In genomic region chr1:143799568-143800187, GRCh38 we compare ENCODE assay signal across 8 cellular contexts.
A peak's percentile ranks its signal among the peaks of the same experiment; 100 is the strongest.
DNase-seq lines count a peak whose midpoint lies in the region; ATAC-seq, FAIRE-seq and TF ChIP-seq lines count a peak whose summit lies in the region.
"Not testable (repeated sequence)": the region's sequence is repeated elsewhere in the genome, so short reads cannot be mapped to it uniquely, and the experiment has no call there.

No MANE protein-coding gene starts in this region.

- not testable (repeated sequence) for H3K9ac ChIP-seq in IMR-90 (ENCODE audit: low read depth, low read length)

- not testable (repeated sequence) for H3K9me3 Mint-ChIP-seq in activated CD8-positive, alpha-beta T cell treated with anti-CD3 and anti-CD28 coated beads, Interleukin-2, amount 10 ng/mL, durations not matched to agents 7 days and 5 days (ENCODE audit: insufficient read depth)

- peak; percentile 68 for ATAC-seq in GM19463 (IDR thresholded peaks at IDR 0.05; ENCODE audit: unreplicated experiment)
- peak; percentile 75 for ATAC-seq in HG02870 (IDR thresholded peaks at IDR 0.05; ENCODE audit: unreplicated experiment)
- peak; percentile 88 for ATAC-seq in IMR-90 (ENCODE audit: low read depth)
- peak; percentile 57 for ATAC-seq in activated CD8-positive, alpha-beta T cell treated with anti-CD3 and anti-CD28 coated beads, Interleukin-2, amount 10 ng/mL, durations not matched to agents 7 days and 5 days
- ATAC-seq in gastroesophageal sphincter = peak; percentile 46
- ATAC-seq in mucosa of descending colon = peak; percentile 71
- ATAC-seq in thoracic aorta (ENCODE audit: insufficient number of reproducible peaks, low FRiP score, low read depth) = peak; percentile 60

- intact Hi-C loops in IMR-90 (cut with micrococcal nuclease); mucosa of descending colon (cut with DNase I, micrococcal nuclease): not testable (repeated sequence)

- H3K4me3 ChIP-seq in IMR-90 (ENCODE audit: insufficient read depth, low read depth, low read length); gastroesophageal sphincter; mucosa of descending colon; thoracic aorta: not testable (repeated sequence)

- dilution Hi-C loops in IMR-90 (cut with HindIII; ENCODE audit: low sequenced_read_pairs, unreplicated experiment) = not testable (repeated sequence)

- WGBS in IMR-90 (ENCODE audit: extremely low coverage in 2 of 2, insufficient read length in 1 of 2), 2 experiments = no CpG with 5 or more reads among the region's 22 CpGs
- no CpG with 5 or more reads among the region's 22 CpGs for WGBS in gastroesophageal sphincter (ENCODE audit: low coverage in 1 of 2), 2 donors

- not testable (repeated sequence) for BruUV-seq in IMR-90 (replicated peaks; lab: Mats Ljungman, UMichigan)

- in situ Hi-C loops in IMR-90 (cut with MboI; ENCODE audit: low sequenced_read_pairs) = not testable (repeated sequence)

- H3K4me1 ChIP-seq in IMR-90 (ENCODE audit: control insufficient read depth, insufficient read depth, low read length); gastroesophageal sphincter; mucosa of descending colon (ENCODE audit: low read depth); thoracic aorta (ENCODE audit: control insufficient read depth in 1 of 2, low read depth in 2 of 2): not testable (repeated sequence)

- CTCF ChIA-PET in IMR-90 (lab: Yijun Ruan, JAX); activated CD8-positive, alpha-beta T cell treated with anti-CD3 and anti-CD28 coated beads, Interleukin-2, amount 10 ng/mL, durations not matched to agents 7 days and 5 days (lab: Charles Lee): not testable (repeated sequence)

- H4K91ac ChIP-seq in IMR-90 (ENCODE audit: insufficient read depth, low read depth, low read length) = not testable (repeated sequence)

- H4K20me1 ChIP-seq in IMR-90 (ENCODE audit: insufficient read depth, low read length) = not testable (repeated sequence)

- not testable (repeated sequence) for H2BK120ac ChIP-seq in IMR-90 (ENCODE audit: low read depth, low read length)

- not testable (repeated sequence) for H2BK5ac ChIP-seq in IMR-90 (ENCODE audit: low read depth, low read length, poor library complexity, severe bottlenecking)

- H2AK9ac ChIP-seq in IMR-90 (replicated peaks; ENCODE audit: low read depth, low read length, poor library complexity) = not testable (repeated sequence)

- not testable (repeated sequence) for H3K36me3 Mint-ChIP-seq in activated CD8-positive, alpha-beta T cell treated with anti-CD3 and anti-CD28 coated beads, Interleukin-2, amount 10 ng/mL, durations not matched to agents 7 days and 5 days (ENCODE audit: low read depth)

- not testable (repeated sequence) for H3K9me1 ChIP-seq in IMR-90 (ENCODE audit: insufficient read depth, low read length)

- H2AK5ac ChIP-seq in IMR-90 (ENCODE audit: low read depth, low read length) = not testable (repeated sequence)

- H3K79me1 ChIP-seq in IMR-90 (ENCODE audit: low read depth in 1 of 2, low read length in 2 of 2) = not testable (repeated sequence)

- POLR2A ChIA-PET in IMR-90 (lab: Charles Lee; ENCODE audit: unreplicated experiment); activated CD8-positive, alpha-beta T cell treated with anti-CD3 and anti-CD28 coated beads, Interleukin-2, amount 10 ng/mL, durations not matched to agents 7 days and 5 days (lab: Charles Lee): not testable (repeated sequence)

- H3K4me1 Mint-ChIP-seq in activated CD8-positive, alpha-beta T cell treated with anti-CD3 and anti-CD28 coated beads, Interleukin-2, amount 10 ng/mL, durations not matched to agents 7 days and 5 days (ENCODE audit: low read depth) = not testable (repeated sequence)

- not testable (repeated sequence) for H3K4ac ChIP-seq in IMR-90 (ENCODE audit: low read depth, low read length)

- peak; percentile 74 for FAIRE-seq in G401.6 (lab: Jason Lieb, UNC)

- DNase-seq in IMR-90; activated CD8-positive, alpha-beta T cell treated with anti-CD3 and anti-CD28 coated beads, Interleukin-2, amount 10 ng/mL, durations not matched to agents 7 days and 5 days; mucosa of descending colon; thoracic aorta (ENCODE audit: low spot score): not testable (repeated sequence)

- not testable (repeated sequence) for H2AFZ ChIP-seq in IMR-90 (replicated peaks; ENCODE audit: low read length, poor library complexity)

- not testable (repeated sequence) for H4K5ac ChIP-seq in IMR-90 (ENCODE audit: low read depth, low read length)

- not testable (repeated sequence) for TF ChIP-seq EP300 in gastroesophageal sphincter (IDR thresholded peaks at IDR 0.05)

- not testable (repeated sequence) for H2BK15ac ChIP-seq in IMR-90 (ENCODE audit: low read depth, low read length)

- not testable (repeated sequence) for TF ChIP-seq POLR2A in IMR-90 (IDR thresholded peaks at IDR 0.05; ENCODE audit: low read depth, low read length); gastroesophageal sphincter (IDR thresholded peaks at IDR 0.05)

- not testable (repeated sequence) for H3K14ac ChIP-seq in IMR-90 (replicated peaks; ENCODE audit: low read depth, low read length)

- not testable (repeated sequence) for H3K27ac ChIP-seq in IMR-90 (ENCODE audit: insufficient read depth, low read length); gastroesophageal sphincter; thoracic aorta

- not testable (repeated sequence) for H3K4me3 Mint-ChIP-seq in activated CD8-positive, alpha-beta T cell treated with anti-CD3 and anti-CD28 coated beads, Interleukin-2, amount 10 ng/mL, durations not matched to agents 7 days and 5 days

- not testable (repeated sequence) for H3K27me3 ChIP-seq in IMR-90 (ENCODE audit: control insufficient read depth, insufficient read depth, low read length); gastroesophageal sphincter; thoracic aorta (replicated peaks; ENCODE audit: insufficient read depth)

- not testable (repeated sequence) for H3K23ac ChIP-seq in IMR-90 (ENCODE audit: low read depth, low read length)

- not testable (repeated sequence) for TF ChIP-seq RAD21 in IMR-90 (IDR thresholded peaks at IDR 0.05; ENCODE audit: low read length)

- H3K18ac ChIP-seq in IMR-90 (ENCODE audit: low read depth, low read length) = not testable (repeated sequence)

- H3K36me3 ChIP-seq in IMR-90 (ENCODE audit: control insufficient read depth, insufficient read depth, low read length); gastroesophageal sphincter; mucosa of descending colon (ENCODE audit: low read depth); thoracic aorta: not testable (repeated sequence)

- H3K9me3 ChIP-seq in IMR-90 (ENCODE audit: control insufficient read depth, insufficient read depth, low read length); gastroesophageal sphincter; mucosa of descending colon; thoracic aorta: not testable (repeated sequence)

- H3K4me2 ChIP-seq in IMR-90 (ENCODE audit: low read depth, low read length) = not testable (repeated sequence)

- H2BK20ac ChIP-seq in IMR-90 (ENCODE audit: low read depth, low read length) = not testable (repeated sequence)

- H3K56ac ChIP-seq in IMR-90 (ENCODE audit: extremely low read depth, insufficient read depth, low read length) = not testable (repeated sequence)

- H4K8ac ChIP-seq in IMR-90 (ENCODE audit: low read depth in 2 of 2, low read length in 2 of 2) = not testable (repeated sequence)

- not testable (repeated sequence) for TF ChIP-seq CTCF in IMR-90 (conservative IDR thresholded peaks at IDR 0.05; ENCODE audit: low read depth, low read length); gastroesophageal sphincter (IDR thresholded peaks at IDR 0.05); mucosa of descending colon (IDR thresholded peaks at IDR 0.05); thoracic aorta (IDR thresholded peaks at IDR 0.05)

- not testable (repeated sequence) for H3K27ac Mint-ChIP-seq in activated CD8-positive, alpha-beta T cell treated with anti-CD3 and anti-CD28 coated beads, Interleukin-2, amount 10 ng/mL, durations not matched to agents 7 days and 5 days

- H3K27me3 Mint-ChIP-seq in activated CD8-positive, alpha-beta T cell treated with anti-CD3 and anti-CD28 coated beads, Interleukin-2, amount 10 ng/mL, durations not matched to agents 7 days and 5 days (ENCODE audit: low read depth) = not testable (repeated sequence)
